In the genomic region with DNA sequence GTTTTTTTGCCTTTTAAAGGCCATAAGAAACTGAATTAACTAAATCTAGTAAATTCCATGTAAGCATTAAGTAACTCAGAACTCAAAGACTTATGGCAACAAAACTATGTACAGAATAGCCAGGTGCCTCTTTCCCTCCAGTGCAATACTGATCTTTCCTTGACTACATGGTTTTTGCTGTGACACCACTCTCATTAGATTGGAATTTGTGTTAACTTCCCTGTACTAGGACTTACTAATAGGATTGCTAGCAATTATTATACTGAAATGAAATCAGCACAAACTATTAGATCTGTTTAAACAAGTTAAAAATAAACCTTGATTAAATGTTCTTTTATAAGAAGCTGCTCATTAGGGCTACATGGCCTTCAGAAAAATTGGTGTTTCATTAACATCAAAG, we compare ENCODE assay signal across 27 cellular contexts.
DNase-seq lines count a peak whose midpoint lies in the region; ATAC-seq, FAIRE-seq and TF ChIP-seq lines count a peak whose summit lies in the region.
"Had no signal": no experiment of that assay in that cellular context is flagged by ENCODE, and none has a peak within 500 bp of the region (broad histone marks: within the 10 kb centered on the region; RNA-seq: fewer than 3 reads in every experiment).

No MANE protein-coding gene starts in this region.

- H3K27ac Mint-ChIP-seq in T-helper 2 cell treated with Interferon-gamma antibody and Interleukin-4, amounts not matched to agents 5 μg/mL and 100 μg/mL, for 36 hours: no peak overlapping the region
- H3K27ac Mint-ChIP-seq: CD4-positive, CD25-positive, alpha-beta regulatory T cell had no signal

- no peak overlapping the region for H3K4ac ChIP-seq in neuronal stem cell (ENCODE audit: low read length)

- H3K36me3 ChIP-seq in HEK293 (ENCODE audit: control insufficient read depth in 2 of 2, insufficient read depth in 1 of 2, low read length in 2 of 2) (no peaks in the 10 kb centered on the region), bronchial epithelial cell (ENCODE audit: control insufficient read depth, insufficient read depth, low read length) (no peaks in the 10 kb centered on the region), pancreas (no peaks in the 10 kb centered on the region), neuronal stem cell (replicated peaks in 1 of 2; ENCODE audit: control insufficient read depth in 2 of 2, insufficient read depth in 2 of 2, low read length in 2 of 2) (no peaks in the 10 kb centered on the region), mucosa of descending colon (ENCODE audit: low read depth) (no peaks in the 10 kb centered on the region)

- H4K91ac ChIP-seq in neuronal stem cell (ENCODE audit: low read depth, low read length, poor library complexity): no peak overlapping the region

- POLR2A ChIA-PET in HEK293 (lab: Yijun Ruan, JAX): no interaction called here

- no peaks in the 10 kb centered on the region for H3K4me1 Mint-ChIP-seq in T-helper 2 cell treated with Interferon-gamma antibody and Interleukin-4, amounts not matched to agents 5 μg/mL and 100 μg/mL, for 36 hours (ENCODE audit: low read depth)
- H3K4me1 Mint-ChIP-seq: CD4-positive, CD25-positive, alpha-beta regulatory T cell had no signal

- H3K9ac ChIP-seq in neuronal stem cell (ENCODE audit: low read depth, low read length, poor library complexity): no peak overlapping the region

- H3K27me3 Mint-ChIP-seq in T-helper 2 cell treated with Interferon-gamma antibody and Interleukin-4, amounts not matched to agents 5 μg/mL and 100 μg/mL, for 36 hours (ENCODE audit: low read depth): no peaks in the 10 kb centered on the region
- H3K27me3 Mint-ChIP-seq: CD4-positive, CD25-positive, alpha-beta regulatory T cell had no signal

- H3K79me1 ChIP-seq in neuronal stem cell (ENCODE audit: low read depth, low read length): no peaks in the 10 kb centered on the region

- CTCF ChIA-PET in HEK293 (lab: Yijun Ruan, JAX): no interaction called here

- H3K4me1 ChIP-seq in HEK293 (ENCODE audit: control insufficient read depth, insufficient read depth, low read length): no peaks in the 10 kb centered on the region
- peaks cover 4 to 13% (median 5%) of the 10 kb centered on the region in 3 donors for H3K4me1 ChIP-seq in pancreas
- H3K4me1 ChIP-seq in neuronal stem cell (ENCODE audit: control insufficient read depth in 2 of 2, insufficient read depth in 1 of 2, low read depth in 1 of 2, low read length in 2 of 2): no peaks in the 10 kb centered on the region
- no peaks in the 10 kb centered on the region for H3K4me1 ChIP-seq in mucosa of descending colon (ENCODE audit: low read depth)

- H3K23ac ChIP-seq in neuronal stem cell (ENCODE audit: low read depth, low read length, poor library complexity): no peak overlapping the region

- ATAC-seq in pancreas (peak in 3 of 4 donors; percentile 67 to 76 (median 73)), mucosa of descending colon (no peak), GM18505 (IDR thresholded peaks at IDR 0.05; ENCODE audit: unreplicated experiment) (no peak)
- ATAC-seq: GM12878, PC-3 had no signal

- H3K27ac ChIP-seq in HEK293 (ENCODE audit: extremely low read depth, low read depth, low read length) (no peak overlapping the region), pancreas (no peak overlapping the region), neuronal stem cell (replicated peaks; ENCODE audit: low read length) (no peak overlapping the region)

- no peak overlapping the region for H2BK120ac ChIP-seq in neuronal stem cell (ENCODE audit: low read depth, low read length)

- no peak overlapping the region for H2BK5ac ChIP-seq in neuronal stem cell (ENCODE audit: low read length)

- no peak overlapping the region for H4K8ac ChIP-seq in neuronal stem cell (ENCODE audit: low read depth, low read length)

- no peaks in the 10 kb centered on the region for H3K9me3 Mint-ChIP-seq in T-helper 2 cell treated with Interferon-gamma antibody and Interleukin-4, amounts not matched to agents 5 μg/mL and 100 μg/mL, for 36 hours

- H3K4me2 ChIP-seq in neuronal stem cell (ENCODE audit: insufficient read depth, low read length, poor library complexity, severe bottlenecking): no peak overlapping the region

- TF ChIP-seq CTCF in HEK293 (tag by site-specific recombination; IDR thresholded peaks at IDR 0.05) (no peak), bronchial epithelial cell (IDR thresholded peaks at IDR 0.05; ENCODE audit: insufficient read depth, low read length, severe bottlenecking) (no peak), pancreas (IDR thresholded peaks at IDR 0.05) (no peak), mucosa of descending colon (IDR thresholded peaks at IDR 0.05) (no peak)

- H3K4me3 ChIP-seq in HEK293 (ENCODE audit: low read depth, low read length): no peak overlapping the region
- no peak overlapping the region for H3K4me3 ChIP-seq in bronchial epithelial cell (ENCODE audit: low read depth, low read length)
- H3K4me3 ChIP-seq in pancreas: no peak overlapping the region
- H3K4me3 ChIP-seq in neuronal stem cell (ENCODE audit: low read length in 2 of 2): no peak overlapping the region
- no peak overlapping the region for H3K4me3 ChIP-seq in mucosa of descending colon
- H3K4me3 ChIP-seq: GM12878 had no signal

- no peak overlapping the region for H2AFZ ChIP-seq in neuronal stem cell (ENCODE audit: low read length)

- no peak for TF ChIP-seq POLR2A in GM18505 (IDR thresholded peaks at IDR 0.05; ENCODE audit: borderline replicate concordance, extremely low read depth, insufficient read depth, insufficient read length)

- no peak overlapping the region for H3K4me3 Mint-ChIP-seq in T-helper 2 cell treated with Interferon-gamma antibody and Interleukin-4, amounts not matched to agents 5 μg/mL and 100 μg/mL, for 36 hours
- H3K4me3 Mint-ChIP-seq: CD4-positive, CD25-positive, alpha-beta regulatory T cell had no signal

- H2BK15ac ChIP-seq in neuronal stem cell (ENCODE audit: low read length): no peak overlapping the region

- no peak overlapping the region for H3K14ac ChIP-seq in neuronal stem cell (ENCODE audit: low read length)

- H2AK5ac ChIP-seq in neuronal stem cell (ENCODE audit: low read depth, low read length): no peak overlapping the region

- no peaks in the 10 kb centered on the region for H3K27me3 ChIP-seq in bronchial epithelial cell (ENCODE audit: control insufficient read depth, insufficient read depth, low read length)
- no peaks in the 10 kb centered on the region for H3K27me3 ChIP-seq in pancreas
- H3K27me3 ChIP-seq in neuronal stem cell (ENCODE audit: control insufficient read depth in 3 of 3, insufficient read depth in 3 of 3, low read depth in 1 of 3, low read length in 3 of 3): no peaks in the 10 kb centered on the region

- DNase-seq in bronchial epithelial cell (ENCODE audit: low read depth) (peak; percentile 13), kidney glomerular epithelial cell (lab: John Stamatoyannopoulos, UW) (peak; percentile 5), pancreas (no peak), neuronal stem cell (ENCODE audit: low spot score) (no peak), mucosa of descending colon (no peak)
- DNase-seq in T-helper 2 cell treated with Interferon-gamma antibody and Interleukin-4, amounts not matched to agents 5 μg/mL and 100 μg/mL, for 36 hours (ENCODE audit: low spot score): no peak
- DNase-seq: 8988T; ACHN; CD4-positive, CD25-positive, alpha-beta regulatory T cell; DMS53; HCEC 1CT; KBM-7; MV-4-11; NCI-H1105; NCI-H1436 treated with DMSO at 0.1 percent for 48 hours; NCI-H187 treated with DMSO at 0.1 percent for 48 hours; NCI-H2171 treated with DMSO at 0.1 percent for 48 hours; NCI-H345; NCI-H510A treated with DMSO at 0.1 percent for 48 hours; NCI-H748 treated with DMSO at 0.1 percent for 48 hours; NK-92 treated with Interleukin-12 subunit alpha and Interleukin-12 subunit beta, amount 100 ng/mL, for 24 hours; PC-3 had no signal

- FAIRE-seq in bronchial epithelial cell (lab: Jason Lieb, UNC) (no peak), pancreas (lab: Jason Lieb, UNC) (no peak)
- FAIRE-seq: G401.6, GM12878, H1 had no signal

- H3K9me3 ChIP-seq in HEK293 (ENCODE audit: control insufficient read depth, insufficient read depth, low read depth, low read length) (no peaks in the 10 kb centered on the region), pancreas (no peaks in the 10 kb centered on the region), neuronal stem cell (replicated peaks in 1 of 2; ENCODE audit: control insufficient read depth in 2 of 2, insufficient read depth in 1 of 2, low read depth in 1 of 2, low read length in 2 of 2) (no peaks in the 10 kb centered on the region), mucosa of descending colon (no peaks in the 10 kb centered on the region)

- H3K36me3 Mint-ChIP-seq in T-helper 2 cell treated with Interferon-gamma antibody and Interleukin-4, amounts not matched to agents 5 μg/mL and 100 μg/mL, for 36 hours (ENCODE audit: low read depth): no peaks in the 10 kb centered on the region
- H3K36me3 Mint-ChIP-seq: CD4-positive, CD25-positive, alpha-beta regulatory T cell had no signal

- no peak overlapping the region for H2BK12ac ChIP-seq in neuronal stem cell (ENCODE audit: low read length)

- intact Hi-C loops in pancreas (cut with DNase I): no loop called here
- intact Hi-C loops in mucosa of descending colon (cut with DNase I, micrococcal nuclease): no loop called here

- no peak overlapping the region for H3K18ac ChIP-seq in neuronal stem cell (ENCODE audit: low read length)

TF ChIP-seq in HEK293, 187 proteins besides CTCF, POLR2A, EP300 and RAD21:
- 0 out of 2 replicates have a peak, but pooled peaks have one; percentile 33 for TF ChIP-seq PRDM6 (tag by site-specific recombination; IDR thresholded peaks at IDR 0.05)
- no peak for TF ChIP-seq ZNF214 (tag by site-specific recombination; IDR thresholded peaks at IDR 0.05; ENCODE audit: borderline replicate concordance)
TF ChIP-seq in HEK293: peak in this region for 1.

Comparison
In these comparisons a context has a peak if more than half of its experiments do, and no peak if none do; other contexts are left out.
1. DNase-seq: peak in bronchial epithelial cell (single experiment) and kidney glomerular epithelial cell (single experiment); none in pancreas (0 of 6), neuronal stem cell (single experiment), mucosa of descending colon (0 of 3) and T-helper 2 cell treated with Interferon-gamma antibody and Interleukin-4, amounts not matched to agents 5 μg/mL and 100 μg/mL, for 36 hours (single experiment).
2. ATAC-seq: peak in pancreas (3 of 4); none in mucosa of descending colon (single experiment) and GM18505 (single experiment).